ENCODE assay signal across 22 cellular contexts in the genomic region with DNA sequence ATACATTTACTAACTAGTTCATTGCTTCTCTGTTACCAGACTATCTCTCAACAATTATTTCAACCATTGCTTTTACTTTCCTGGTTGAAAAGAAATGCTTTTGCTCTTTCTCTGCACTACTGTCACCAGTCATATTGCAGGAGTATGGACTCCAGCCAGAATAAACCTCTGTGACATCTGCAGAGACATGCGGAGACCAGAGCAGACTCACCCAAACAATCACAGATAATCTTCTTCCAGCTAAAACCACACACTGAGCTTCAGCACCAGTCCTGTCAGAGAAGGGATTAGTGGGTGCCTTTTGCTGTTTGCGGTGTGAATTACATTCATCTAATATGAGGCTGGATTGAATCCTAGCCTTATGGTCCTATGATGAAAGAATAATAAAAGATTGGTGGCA.
DNase-seq lines count a peak whose midpoint lies in the region; TF ChIP-seq lines count a peak whose summit lies in the region.
"Had no signal": no experiment of that assay in that cellular context is flagged by ENCODE, and none has a peak within 500 bp of the region (broad histone marks: within the 10 kb centered on the region; RNA-seq: fewer than 3 reads in every experiment).

No MANE protein-coding gene starts in this region.

- H3F3A ChIP-seq in SK-N-SH (replicated peaks; ENCODE audit: insufficient read depth): no peaks in the 10 kb centered on the region

- in situ Hi-C loops in KBM-7 (cut with MboI; ENCODE audit: low pct_unique_long_range_greater_than_20kb, low sequenced_read_pairs): no loop called here

- 0 out of 2 replicates have a peak, but pooled peaks cover 4% of the 10 kb centered on the region for H3K9me3 ChIP-seq in SK-N-SH
- H3K9me3 ChIP-seq in Karpas-422 (ENCODE audit: low read length): peaks cover 22% of the 10 kb centered on the region
- H3K9me3 ChIP-seq: adrenal gland, thoracic aorta had no signal

- DNase-seq in MV-4-11 (lab: John Stamatoyannopoulos, UW) (peak; percentile 48), NCI-H446 treated with DMSO at 0.1 percent for 48 hours (lab: John Stamatoyannopoulos, UW) (peak; percentile 52), SK-N-SH (peak; percentile 79), pons (ENCODE audit: low spot score) (peak; percentile 9), hepatic stellate cell (ENCODE audit: low spot score) (no peak), KBM-7 (no peak), Karpas-422 (no peak)
- DNase-seq: activated CD8-positive, alpha-beta memory T cell treated with anti-CD3 and anti-CD28 coated beads for 24 hours; activated naive CD4-positive, alpha-beta T cell; activated T-cell treated with anti-CD3 and anti-CD28 coated beads, Interleukin-2, amount 50 U/mL, for 4 hours; adrenal gland; CD4-positive, alpha-beta memory T cell; DMS79; glutamatergic neuron; Kasumi-1; NCI-H1048; NCI-H2227 treated with DMSO at 0.1 percent for 48 hours; stimulated activated naive B cell treated with anti-CD40 and anti-IgM and Interleukin-4, amounts not matched to agents 10 μg/mL and 1 μg/mL and 100 μg/mL, for 72 hours; SW 1271 had no signal

- peak in 1 of 2 experiments; percentile 78; a peak in 2 of 4 replicates for TF ChIP-seq EP300 in SK-N-SH (IDR thresholded peaks at IDR 0.05; ENCODE audit: borderline replicate concordance in 1 of 2, low read depth in 1 of 2, low read length in 1 of 2)

- H3K27me3 ChIP-seq in SK-N-SH (ENCODE audit: insufficient read depth): no peaks in the 10 kb centered on the region
- no peaks in the 10 kb centered on the region for H3K27me3 ChIP-seq in Karpas-422 (ENCODE audit: low read length)
- H3K27me3 ChIP-seq: adrenal gland had no signal

- 7% methylated on average over 2 of the region's 2 CpGs for WGBS in SK-N-SH (ENCODE audit: low lambda C conversion rate)

- H3K9me2 ChIP-seq in SK-N-SH (no peaks in the 10 kb centered on the region), Karpas-422 (replicated peaks; ENCODE audit: insufficient read depth, low read length) (no peaks in the 10 kb centered on the region)

- H4K20me1 ChIP-seq in SK-N-SH (ENCODE audit: insufficient read depth) (no peaks in the 10 kb centered on the region), Karpas-422 (ENCODE audit: insufficient read depth, low read depth, low read length) (no peaks in the 10 kb centered on the region)

- H3K4me2 ChIP-seq in SK-N-SH: peak overlapping the region; percentile 27; the same call in 1 of the 2 replicates
- no peak overlapping the region for H3K4me2 ChIP-seq in Karpas-422 (ENCODE audit: low read depth, low read length, poor library complexity, severe bottlenecking)
- H3K4me2 ChIP-seq: smooth muscle cell had no signal

- no peak overlapping the region for H3K9ac ChIP-seq in SK-N-SH
- no peak overlapping the region for H3K9ac ChIP-seq in Karpas-422 (ENCODE audit: low read length)

- H3K36me3 ChIP-seq in SK-N-SH (replicated peaks in 1 of 2; ENCODE audit: control insufficient read depth in 1 of 2, insufficient read depth in 2 of 2, low read length in 1 of 2): no peaks in the 10 kb centered on the region
- H3K36me3 ChIP-seq in Karpas-422 (ENCODE audit: insufficient read depth, low read length): no peaks in the 10 kb centered on the region
- H3K36me3 ChIP-seq: adrenal gland, thoracic aorta had no signal

- POLR2A ChIA-PET in SK-N-SH (lab: Yijun Ruan, JAX): no interaction called here

- H3K4me1 ChIP-seq in SK-N-SH (ENCODE audit: control insufficient read depth in 1 of 2, insufficient read depth in 2 of 2, low read depth in 1 of 2, low read length in 1 of 2) (peaks cover 0 to 16% of the 10 kb centered on the region in 2 experiments; a peak in 2 of 4 replicates), Karpas-422 (ENCODE audit: low read length) (no peaks in the 10 kb centered on the region)
- H3K4me1 ChIP-seq: adrenal gland had no signal

- H3K27ac ChIP-seq in SK-N-SH (ENCODE audit: low read depth in 2 of 2, low read length in 1 of 2): peak overlapping the region in 1 of 2 experiments; percentile 82; a peak in 2 of 4 replicates
- no peak overlapping the region for H3K27ac ChIP-seq in Karpas-422 (ENCODE audit: low read length)
- H3K27ac ChIP-seq: adrenal gland, RWPE1, thoracic aorta had no signal

- no peak overlapping the region for H2AFZ ChIP-seq in SK-N-SH (ENCODE audit: low read depth)
- no peak overlapping the region for H2AFZ ChIP-seq in Karpas-422 (ENCODE audit: low read length)

- H3K4me3 ChIP-seq in SK-N-SH (ENCODE audit: low read depth in 2 of 2, low read length in 1 of 2) (no peak overlapping the region), Karpas-422 (ENCODE audit: low read length) (no peak overlapping the region)
- H3K4me3 ChIP-seq: adrenal gland, smooth muscle cell, thoracic aorta had no signal

- TF ChIP-seq RAD21 in SK-N-SH (IDR thresholded peaks at IDR 0.05; ENCODE audit: low read length): peak; percentile 45

- H3K79me2 ChIP-seq in SK-N-SH (ENCODE audit: insufficient read depth) (no peaks in the 10 kb centered on the region; the same call in 1 of the 2 replicates), Karpas-422 (ENCODE audit: low read length) (no peaks in the 10 kb centered on the region)

- CTCF ChIA-PET in SK-N-SH (lab: Yijun Ruan, JAX): no interaction called here

- no peak for TF ChIP-seq CTCF in SK-N-SH (IDR thresholded peaks at IDR 0.05)

TF ChIP-seq in SK-N-SH, 30 proteins besides CTCF, POLR2A, EP300 and RAD21:
- 0 out of 2 replicates have a peak, but pooled peaks have one; percentile 17 for TF ChIP-seq TCF12 (IDR thresholded peaks at IDR 0.05)
- peak; percentile 82 for TF ChIP-seq RCOR1 (IDR thresholded peaks at IDR 0.05; ENCODE audit: low read length)
- no peak for TF ChIP-seq NFIC (IDR thresholded peaks at IDR 0.05; ENCODE audit: borderline replicate concordance)
- peak; percentile 62 for TF ChIP-seq GATA2 (CRISPR knock-in tag; IDR thresholded peaks at IDR 0.05)
- TF ChIP-seq RFX5 (IDR thresholded peaks at IDR 0.05; ENCODE audit: low read length): no peak; the same call in 1 of the 2 replicates
- peak; percentile 76; the same call in 1 of the 2 replicates for TF ChIP-seq FOXJ3 (CRISPR knock-in tag; IDR thresholded peaks at IDR 0.05)
- peak; percentile 92 for TF ChIP-seq MXI1 (IDR thresholded peaks at IDR 0.05; ENCODE audit: low read depth, low read length)
- TF ChIP-seq CHD2 (IDR thresholded peaks at IDR 0.05; ENCODE audit: low read length, partially characterized antibody): peak; percentile 84

Comparison
In these comparisons a context has a peak if more than half of its experiments do, and no peak if none do; other contexts are left out.
1. DNase-seq: peak in MV-4-11 (single experiment), NCI-H446 treated with DMSO at 0.1 percent for 48 hours (single experiment), SK-N-SH (single experiment) and pons (single experiment); none in hepatic stellate cell (single experiment), KBM-7 (single experiment) and Karpas-422 (single experiment).